ENCODE assay signal across 9 cellular contexts in genomic region chr6:44072959-44073611, GRCh38. TPM values are rescaled to one million over a fixed set of nuclear protein-coding genes. Genes with fewer than 3 reads are reported as not detected.
DNase-seq lines count a peak whose midpoint lies in the region; ATAC-seq, FAIRE-seq and TF ChIP-seq lines count a peak whose summit lies in the region.
"Had no signal": no experiment of that assay in that cellular context is flagged by ENCODE, and none has a peak within 500 bp of the region (broad histone marks: within the 10 kb centered on the region; RNA-seq: fewer than 3 reads in every experiment).

No MANE protein-coding gene starts in this region.

- BruUV-seq in Caco-2 (replicated peaks; lab: Mats Ljungman, UMichigan): no TSS peak

- peaks cover 5% of the 10 kb centered on the region for H3K36me3 Mint-ChIP-seq in Caco-2 (ENCODE audit: insufficient read depth, unreplicated experiment)
- H3K36me3 Mint-ChIP-seq in activated T-cell treated with anti-CD3 and anti-CD28 coated beads, Interleukin-2, amount 50 U/mL, for 72 hours (ENCODE audit: insufficient read depth in 2 of 2): no peaks in the 10 kb centered on the region

- CTCF ChIA-PET in Caco-2 (lab: Charles Lee): interaction anchor here (1.0 to 1.6 kb wide), 4 partner anchors 21 to 217 kb away, joined by 3 to 8 read pairs (median 3); no protein-coding TSS in a partner anchor

- peak overlapping the region; percentile 86 for H3K4me3 Mint-ChIP-seq in Caco-2 (ENCODE audit: unreplicated experiment)
- H3K4me3 Mint-ChIP-seq in activated T-cell treated with anti-CD3 and anti-CD28 coated beads, Interleukin-2, amount 50 U/mL, for 72 hours: peak overlapping the region; percentile 90 to 93

- H3K9me3 ChIP-seq in Caco-2 (no peaks in the 10 kb centered on the region), pancreas (no peaks in the 10 kb centered on the region), tibial nerve (no peaks in the 10 kb centered on the region)

- TF ChIP-seq POLR2A in tibial nerve (IDR thresholded peaks at IDR 0.05): peak in 1 of 2 donors; percentile 44

- TF ChIP-seq CTCF in Caco-2 (IDR thresholded peaks at IDR 0.05; ENCODE audit: insufficient read depth in 1 of 2, low read depth in 1 of 2, low read length in 1 of 2, severe bottlenecking in 1 of 2, unreplicated experiment in 1 of 2) (no peak), pancreas (IDR thresholded peaks at IDR 0.05) (no peak), tibial nerve (IDR thresholded peaks at IDR 0.05) (peak in 1 of 5 experiments; percentile 8)

- ATAC-seq in GM21717 (IDR thresholded peaks at IDR 0.05; ENCODE audit: unreplicated experiment) (peak; percentile 42), pancreas (peak; percentile 74 to 87 (median 78))
- peak; percentile 73 to 79 for ATAC-seq in activated T-cell treated with anti-CD3 and anti-CD28 coated beads, Interleukin-2, amount 50 U/mL, for 72 hours (replicated peaks in 1 of 2)

- POLR2A ChIA-PET in Caco-2 (lab: Charles Lee): interaction anchor here (0.6 to 1.3 kb wide), 2 partner anchors 11 to 147 kb away, joined by 3 to 5 read pairs; no protein-coding TSS in a partner anchor

- peak overlapping the region; percentile 80 for H3K27ac Mint-ChIP-seq in Caco-2 (ENCODE audit: unreplicated experiment)
- H3K27ac Mint-ChIP-seq in activated T-cell treated with anti-CD3 and anti-CD28 coated beads, Interleukin-2, amount 50 U/mL, for 72 hours: no peak overlapping the region

- intact Hi-C loops in Caco-2 (cut with micrococcal nuclease; ENCODE audit: unreplicated experiment): loop anchor here (1.0 to 5.0 kb wide), 3 partner anchors 71 to 216 kb away; no protein-coding TSS in a partner anchor
- intact Hi-C loops in pancreas (cut with DNase I): loop anchor here in 1 of 3 donors (10.0 kb wide), 2 partner anchors 108 to 218 kb away; no protein-coding TSS in a partner anchor

- H3K27ac ChIP-seq in pancreas (peak overlapping the region in 2 of 4 donors; percentile 71 to 81), tibial nerve (peak overlapping the region; percentile 58 to 79 (median 70))

- H3K36me3 ChIP-seq in Caco-2 (ENCODE audit: control insufficient read depth, insufficient read depth, low read length) (no peaks in the 10 kb centered on the region; the same call in 1 of the 2 replicates), pancreas (no peaks in the 10 kb centered on the region), tibial nerve (no peaks in the 10 kb centered on the region)

- FAIRE-seq in frontal cortex (lab: Jason Lieb, UNC): no peak
- no peak for FAIRE-seq in pancreas (lab: Jason Lieb, UNC)
- FAIRE-seq: colon had no signal

- H3K4me1 ChIP-seq in Caco-2 (peaks cover 9% of the 10 kb centered on the region), pancreas (peaks cover 8 to 22% (median 11%) of the 10 kb centered on the region in 3 donors), tibial nerve (peaks cover 0 to 48% (median 25%) of the 10 kb centered on the region in 4 donors)

- peak; percentile 83 to 86 for DNase-seq in Caco-2
- DNase-seq in LHCN-M2 (ENCODE audit: low read depth): peak; percentile 91
- DNase-seq in activated T-cell treated with anti-CD3 and anti-CD28 coated beads, Interleukin-2, amount 50 U/mL, for 72 hours: peak; percentile 79 to 84
- DNase-seq in frontal cortex (ENCODE audit: low spot score in 2 of 2): peak; percentile 91 to 92
- peak; percentile 69 to 99 (median 78) for DNase-seq in pancreas
- peak; percentile 43 to 68 for DNase-seq in tibial nerve (ENCODE audit: low spot score in 2 of 2)
- DNase-seq in NCI-H345 (lab: John Stamatoyannopoulos, UW): no peak

- peaks cover 4% of the 10 kb centered on the region for H3K27me3 Mint-ChIP-seq in Caco-2 (ENCODE audit: insufficient read depth, unreplicated experiment)
- peaks cover 35% of the 10 kb centered on the region for H3K27me3 Mint-ChIP-seq in activated T-cell treated with anti-CD3 and anti-CD28 coated beads, Interleukin-2, amount 50 U/mL, for 72 hours (ENCODE audit: low read depth)

- no peaks in the 10 kb centered on the region for H3K9me3 Mint-ChIP-seq in Caco-2 (ENCODE audit: unreplicated experiment)
- H3K9me3 Mint-ChIP-seq in activated T-cell treated with anti-CD3 and anti-CD28 coated beads, Interleukin-2, amount 50 U/mL, for 72 hours: no peaks in the 10 kb centered on the region

- TF ChIP-seq EP300 in tibial nerve (IDR thresholded peaks at IDR 0.05): no peak

- no peaks in the 10 kb centered on the region for H3K27me3 ChIP-seq in Caco-2 (replicated peaks; ENCODE audit: control insufficient read depth, insufficient read depth, low read length)
- no peaks in the 10 kb centered on the region for H3K27me3 ChIP-seq in pancreas
- H3K27me3 ChIP-seq in tibial nerve: no peaks in the 10 kb centered on the region

- no peaks in the 10 kb centered on the region for H3K4me1 Mint-ChIP-seq in Caco-2 (ENCODE audit: low read depth, unreplicated experiment)
- peaks cover 19% of the 10 kb centered on the region for H3K4me1 Mint-ChIP-seq in activated T-cell treated with anti-CD3 and anti-CD28 coated beads, Interleukin-2, amount 50 U/mL, for 72 hours (ENCODE audit: low read depth)

- 3 to 4% methylated on average over 50 to 54 of the region's 55 CpGs for WGBS in pancreas, 2 donors
- WGBS in tibial nerve, 2 donors: 3 to 18% methylated on average over 4 to 43 of the region's 55 CpGs

- H3K4me3 ChIP-seq in Caco-2 (ENCODE audit: low read depth, low read length) (peak overlapping the region; percentile 38), pancreas (peak overlapping the region in 3 of 4 donors; percentile 24 to 49 (median 41)), tibial nerve (peak overlapping the region; percentile 39 to 53 (median 50))

RNA-seq across cellular contexts. Expression of gene MRPL14, which starts 54.2 kb away (rescaled TPM):
- total RNA-seq in Caco-2 (2022) (87.6 and 92.2 TPM in 2 replicates), LHCN-M2 (2014; rRNA removed) (72.9 and 73.9 TPM in 2 replicates), frontal cortex (41.2 TPM), pancreas (10 to 100 TPM in 4 of 6 donors, 1 to 10 TPM in 2; 8.7 to 16.4 (median 14.1) TPM), tibial nerve (10 to 100 TPM in 3 of 4 donors, 1 to 10 TPM in 1; 8.8 to 36.6 (median 18.9) TPM)
- 110 TPM for polyA plus RNA-seq in LHCN-M2 (2012)
- 10 to 100 TPM; 31.6 to 33.6 TPM for total RNA-seq in activated T-cell treated with anti-CD3 and anti-CD28 coated beads, Interleukin-2, amount 50 U/mL, for 72 hours
- 10 to 100 TPM; 12.5 to 30.4 TPM for polyA plus RNA-seq in pancreas

RNA-seq across cellular contexts. Expression of gene TMEM63B, which starts 54.3 kb away (rescaled TPM):
- 28.2 and 28.4 TPM in 2 replicates for total RNA-seq in Caco-2 (2022)
- 38.2 and 39.0 TPM in 2 replicates for total RNA-seq in LHCN-M2 (2014; rRNA removed)
- polyA plus RNA-seq in LHCN-M2 (2012): 29.7 TPM
- total RNA-seq in activated T-cell treated with anti-CD3 and anti-CD28 coated beads, Interleukin-2, amount 50 U/mL, for 72 hours: 10 to 100 TPM; 16.3 to 17.9 TPM
- 35.5 TPM for total RNA-seq in frontal cortex
- 10 to 100 TPM in 4 of 6 donors, 1 to 10 TPM in 2; 7.2 to 19.9 (median 11.4) TPM for total RNA-seq in pancreas
- 10 to 100 TPM; 12.1 to 16.9 TPM for polyA plus RNA-seq in pancreas
- total RNA-seq in tibial nerve: 10 to 100 TPM; 18.6 to 34.5 (median 27.6) TPM
